ENCODE assay signal across 2 cellular contexts in the genomic region with DNA sequence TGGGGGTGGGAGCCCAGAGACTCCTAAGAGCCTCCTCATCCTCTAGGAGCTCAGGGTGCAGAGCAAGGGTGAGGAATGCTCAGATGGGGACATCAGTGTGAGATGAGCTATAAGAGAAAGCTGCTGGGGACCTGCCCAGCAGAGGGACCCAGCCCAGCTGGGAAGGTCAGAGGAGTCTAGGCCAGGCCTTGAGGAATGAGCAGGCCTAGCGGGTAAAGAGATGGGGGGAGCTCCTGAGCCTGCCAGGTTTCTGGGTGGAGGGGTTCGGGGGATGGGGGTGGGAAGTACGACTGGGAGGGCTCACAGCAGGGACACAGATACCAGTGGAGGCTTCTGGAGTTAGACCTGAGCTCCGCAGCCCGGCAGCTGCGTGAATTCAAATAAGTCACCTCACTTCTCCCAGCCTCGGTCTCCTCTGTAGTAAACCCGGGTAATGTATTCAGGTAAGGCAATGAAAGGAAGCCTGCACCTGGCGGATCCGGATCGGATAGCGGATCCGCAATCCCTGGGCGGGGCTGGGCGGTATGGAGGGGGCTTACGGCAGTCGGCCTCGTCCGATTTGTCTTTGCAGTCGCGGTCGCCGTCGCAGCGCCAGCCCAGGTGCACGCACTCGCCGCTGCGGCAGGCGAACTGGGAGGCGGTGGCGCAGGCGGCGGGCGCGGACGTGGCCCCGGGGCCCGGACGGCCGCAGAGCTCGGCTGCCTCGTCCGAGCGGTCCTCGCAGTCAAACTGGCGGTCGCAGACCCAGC.
TF ChIP-seq lines count a peak whose summit lies in the region.

No MANE protein-coding gene starts in this region.

TF ChIP-seq in WTC11, 78 proteins besides CTCF, POLR2A, EP300 and RAD21:
- TF ChIP-seq ATF1 (CRISPR knock-in tag; IDR thresholded peaks at IDR 0.05) = no peak
- no peak for TF ChIP-seq TCF7 (CRISPR knock-in tag; IDR thresholded peaks at IDR 0.05; ENCODE audit: low read depth)
- no peak for TF ChIP-seq ZNF425 (CRISPR knock-in tag; conservative IDR thresholded peaks at IDR 0.05)
- TF ChIP-seq ZNF317 (CRISPR knock-in tag; IDR thresholded peaks at IDR 0.05; ENCODE audit: borderline replicate concordance, low read depth) = no peak
- no peak for TF ChIP-seq AFF4 (CRISPR knock-in tag; IDR thresholded peaks at IDR 0.05; ENCODE audit: borderline replicate concordance)
- TF ChIP-seq JAZF1 (CRISPR knock-in tag; IDR thresholded peaks at IDR 0.05) = no peak
- no peak for TF ChIP-seq OVOL2 (CRISPR knock-in tag; IDR thresholded peaks at IDR 0.05; ENCODE audit: borderline replicate concordance)
- TF ChIP-seq KAT7 (CRISPR knock-in tag; IDR thresholded peaks at IDR 0.05; ENCODE audit: borderline replicate concordance) = no peak
- no peak for TF ChIP-seq USF1 (CRISPR knock-in tag; IDR thresholded peaks at IDR 0.05)
- TF ChIP-seq, protein P1, sequence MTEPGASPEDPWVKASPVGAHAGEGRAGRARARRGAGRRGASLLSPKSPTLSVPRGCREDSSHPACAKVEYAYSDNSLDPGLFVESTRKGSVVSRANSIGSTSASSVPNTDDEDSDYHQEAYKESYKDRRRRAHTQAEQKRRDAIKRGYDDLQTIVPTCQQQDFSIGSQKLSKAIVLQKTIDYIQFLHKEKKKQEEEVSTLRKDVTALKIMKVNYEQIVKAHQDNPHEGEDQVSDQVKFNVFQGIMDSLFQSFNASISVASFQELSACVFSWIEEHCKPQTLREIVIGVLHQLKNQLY (CRISPR knock-in tag; IDR thresholded peaks at IDR 0.05) = no peak
- TF ChIP-seq IRF1 (CRISPR knock-in tag; IDR thresholded peaks at IDR 0.05) = no peak
- no peak for TF ChIP-seq JUN (CRISPR knock-in tag; IDR thresholded peaks at IDR 0.05)
- TF ChIP-seq CBFB (CRISPR knock-in tag; IDR thresholded peaks at IDR 0.05; ENCODE audit: low read depth) = no peak

TF ChIP-seq in SK-N-SH, 30 proteins besides CTCF, POLR2A, EP300 and RAD21:
- TF ChIP-seq FOXJ3 (CRISPR knock-in tag; IDR thresholded peaks at IDR 0.05) (no peak), SIN3A (IDR thresholded peaks at IDR 0.05; ENCODE audit: borderline replicate concordance, low read depth, low read length) (no peak), RXRA (IDR thresholded peaks at IDR 0.05; ENCODE audit: borderline replicate concordance, low read depth) (no peak), JUND (IDR thresholded peaks at IDR 0.05) (no peak), SMC3 (IDR thresholded peaks at IDR 0.05; ENCODE audit: low read depth, low read length) (no peak), POLR2AphosphoS5 (IDR thresholded peaks at IDR 0.05; ENCODE audit: low read depth, low read length) (no peak)
- TF ChIP-seq, protein P2, sequence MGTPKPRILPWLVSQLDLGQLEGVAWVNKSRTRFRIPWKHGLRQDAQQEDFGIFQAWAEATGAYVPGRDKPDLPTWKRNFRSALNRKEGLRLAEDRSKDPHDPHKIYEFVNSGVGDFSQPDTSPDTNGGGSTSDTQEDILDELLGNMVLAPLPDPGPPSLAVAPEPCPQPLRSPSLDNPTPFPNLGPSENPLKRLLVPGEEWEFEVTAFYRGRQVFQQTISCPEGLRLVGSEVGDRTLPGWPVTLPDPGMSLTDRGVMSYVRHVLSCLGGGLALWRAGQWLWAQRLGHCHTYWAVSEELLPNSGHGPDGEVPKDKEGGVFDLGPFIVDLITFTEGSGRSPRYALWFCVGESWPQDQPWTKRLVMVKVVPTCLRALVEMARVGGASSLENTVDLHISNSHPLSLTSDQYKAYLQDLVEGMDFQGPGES (IDR thresholded peaks at IDR 0.05; ENCODE audit: low read depth, low read length) = no peak
